In genomic region chr3:159941043-159941994, GRCh38 we compare ENCODE assay signal across 9 cellular contexts. TPM values are rescaled to one million over a fixed set of nuclear protein-coding genes. Genes with fewer than 3 reads are reported as not detected.
DNase-seq lines count a peak whose midpoint lies in the region; ATAC-seq and FAIRE-seq lines count a peak whose summit lies in the region.
"Had no signal": no experiment of that assay in that cellular context is flagged by ENCODE, and none has a peak within 500 bp of the region (broad histone marks: within the 10 kb centered on the region; RNA-seq: fewer than 3 reads in every experiment).

No MANE protein-coding gene starts in this region.

- peak; percentile 73 for ATAC-seq in GM19468 (IDR thresholded peaks at IDR 0.05; ENCODE audit: extremely low read depth, unreplicated experiment)
- peak; percentile 63 for ATAC-seq in HG03159 (IDR thresholded peaks at IDR 0.05; ENCODE audit: unreplicated experiment)
- no peak for ATAC-seq in HG03175 (IDR thresholded peaks at IDR 0.05; ENCODE audit: unreplicated experiment)

- H3K4me3 ChIP-seq in small intestine (ENCODE audit: low read depth in 1 of 2, low read length in 2 of 2) = no peak overlapping the region

- in situ Hi-C loops in Caki2 (cut with HindIII; ENCODE audit: low pct_unique_long_range_greater_than_20kb, low sequenced_read_pairs) = no loop called here

- H3K27ac ChIP-seq in small intestine (ENCODE audit: low read depth in 1 of 2, low read length in 1 of 2) = no peak overlapping the region

- peaks cover 23% of the 10 kb centered on the region for H3K4me1 Mint-ChIP-seq in T-helper 2 cell treated with Interferon-gamma antibody and Interleukin-4, amounts not matched to agents 5 μg/mL and 100 μg/mL, for 36 hours (ENCODE audit: low read depth)
- H3K4me1 Mint-ChIP-seq: nephron progenitor cell had no signal

- no peaks in the 10 kb centered on the region for H3K9me3 ChIP-seq in small intestine (ENCODE audit: control insufficient read depth, low read depth)

- no peak for FAIRE-seq in small intestine (lab: Jason Lieb, UNC)

- DNase-seq in Caki2 (ENCODE audit: low read depth) (peak; percentile 81), RKO (ENCODE audit: low spot score) (no peak), small intestine (no peak), NCI-H345 treated with DMSO at 0.1 percent for 48 hours (lab: John Stamatoyannopoulos, UW; ENCODE audit: unreplicated experiment) (no peak)
- peak; percentile 40 for DNase-seq in T-helper 2 cell treated with Interferon-gamma antibody and Interleukin-4, amounts not matched to agents 5 μg/mL and 100 μg/mL, for 36 hours (ENCODE audit: low spot score)
- DNase-seq: nephron progenitor cell had no signal

- H3K9me3 Mint-ChIP-seq in T-helper 2 cell treated with Interferon-gamma antibody and Interleukin-4, amounts not matched to agents 5 μg/mL and 100 μg/mL, for 36 hours = no peaks in the 10 kb centered on the region

- H3K4me3 Mint-ChIP-seq in T-helper 2 cell treated with Interferon-gamma antibody and Interleukin-4, amounts not matched to agents 5 μg/mL and 100 μg/mL, for 36 hours = peak overlapping the region; percentile 40
- H3K4me3 Mint-ChIP-seq: nephron progenitor cell had no signal

- H3K36me3 Mint-ChIP-seq in T-helper 2 cell treated with Interferon-gamma antibody and Interleukin-4, amounts not matched to agents 5 μg/mL and 100 μg/mL, for 36 hours (ENCODE audit: low read depth) = peaks cover 2% of the 10 kb centered on the region

- H3K36me3 ChIP-seq in small intestine (ENCODE audit: control insufficient read depth in 2 of 2, insufficient read depth in 2 of 2, low read length in 2 of 2) = no peaks in the 10 kb centered on the region

- no peaks in the 10 kb centered on the region for H3K4me1 ChIP-seq in small intestine (ENCODE audit: control insufficient read depth in 2 of 2, insufficient read depth in 1 of 2, low read depth in 1 of 2, low read length in 1 of 2)

- no peaks in the 10 kb centered on the region for H3K27me3 ChIP-seq in small intestine (ENCODE audit: control insufficient read depth in 2 of 2, insufficient read depth in 2 of 2, low read length in 2 of 2)

- WGBS in small intestine, 3 donors = 53 to 60% (median 59%) methylated on average over 6 of the region's 6 CpGs

- H3K27me3 Mint-ChIP-seq in T-helper 2 cell treated with Interferon-gamma antibody and Interleukin-4, amounts not matched to agents 5 μg/mL and 100 μg/mL, for 36 hours (ENCODE audit: low read depth) = peaks cover 9% of the 10 kb centered on the region

- peak overlapping the region; percentile 78 for H3K27ac Mint-ChIP-seq in T-helper 2 cell treated with Interferon-gamma antibody and Interleukin-4, amounts not matched to agents 5 μg/mL and 100 μg/mL, for 36 hours
- H3K27ac Mint-ChIP-seq: nephron progenitor cell had no signal

RNA-seq across cellular contexts. Expression of gene IL12A, which starts 47.3 kb away (rescaled TPM):
- 3.9 and 5.2 TPM in 2 replicates for total RNA-seq in Caki2 (2014; rRNA removed; shearing (Covaris generic); ENCODE audit: low replicate concordance)
- polyA plus RNA-seq in small intestine = under 1 TPM in 1 of 3 donors, not detected in 2; 0.46 TPM

Comparison
In these comparisons a context has a peak if more than half of its experiments do, and no peak if none do; other contexts are left out.
1. DNase-seq: peak in Caki2 (single experiment) and T-helper 2 cell treated with Interferon-gamma antibody and Interleukin-4, amounts not matched to agents 5 μg/mL and 100 μg/mL, for 36 hours (single experiment); none in RKO (single experiment), small intestine (single experiment) and NCI-H345 treated with DMSO at 0.1 percent for 48 hours (single experiment).